15 cellular contexts compared by ENCODE assay signal in the genomic region with DNA sequence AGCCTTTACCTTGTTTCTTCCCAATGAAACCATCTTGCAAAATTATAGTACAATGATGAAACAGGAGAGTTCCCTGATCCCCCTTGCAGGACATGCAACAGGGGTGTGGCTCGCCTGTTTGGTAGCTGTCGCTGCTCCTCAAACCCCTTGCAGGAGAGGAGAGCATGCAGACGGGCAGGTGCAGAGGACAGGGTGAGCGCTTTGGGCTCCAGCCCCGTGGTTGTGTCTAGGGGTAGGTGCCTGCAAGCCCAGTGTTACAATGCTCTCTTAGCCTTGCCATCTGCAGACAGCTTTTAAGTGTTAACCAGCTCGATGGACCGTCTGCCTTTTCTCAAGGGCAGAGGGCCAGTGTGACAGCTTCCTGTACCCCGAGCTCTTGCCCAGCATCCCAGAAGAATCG.
A peak's percentile ranks its signal among the peaks of the same experiment; 100 is the strongest.
DNase-seq lines count a peak whose midpoint lies in the region; ATAC-seq, FAIRE-seq and TF ChIP-seq lines count a peak whose summit lies in the region.
"Had no signal": no experiment of that assay in that cellular context is flagged by ENCODE, and none has a peak within 500 bp of the region (broad histone marks: within the 10 kb centered on the region; RNA-seq: fewer than 3 reads in every experiment).

No MANE protein-coding gene starts in this region.

- H3K4me3 Mint-ChIP-seq in WTC11: no peak overlapping the region
- H3K4me3 Mint-ChIP-seq: CD4-positive, alpha-beta memory T cell; GM23338 had no signal

- no peaks in the 10 kb centered on the region; the same call in 1 of the 2 replicates for H3K36me3 Mint-ChIP-seq in WTC11
- H3K36me3 Mint-ChIP-seq: CD4-positive, alpha-beta memory T cell had no signal

- ATAC-seq in HG03095 (IDR thresholded peaks at IDR 0.05; ENCODE audit: unreplicated experiment) (no peak), WTC11 (no peak)
- ATAC-seq: GM23338 had no signal

- WGBS in sigmoid colon, 2 donors: 77 to 84% methylated on average over 9 of the region's 9 CpGs

- H3K9me3 ChIP-seq in kidney (ENCODE audit: control insufficient read depth in 1 of 2, low read length in 2 of 2) (no peaks in the 10 kb centered on the region), sigmoid colon (no peaks in the 10 kb centered on the region)
- H3K9me3 ChIP-seq: Caco-2, HAP-1 had no signal

- H3K4me1 ChIP-seq in kidney (ENCODE audit: control insufficient read depth in 1 of 2, insufficient read depth in 1 of 2, low read depth in 1 of 2, low read length in 2 of 2): no peaks in the 10 kb centered on the region
- no peaks in the 10 kb centered on the region for H3K4me1 ChIP-seq in sigmoid colon
- H3K4me1 ChIP-seq: Caco-2, HAP-1 had no signal

- no peak for FAIRE-seq in kidney (lab: Jason Lieb, UNC)
- FAIRE-seq: G401.6, GM19239 had no signal

- no peak for TF ChIP-seq EP300 in sigmoid colon (IDR thresholded peaks at IDR 0.05)

- no peak overlapping the region for H3K9ac ChIP-seq in kidney (ENCODE audit: low read length in 2 of 2)

- peak; percentile 40 for DNase-seq in kidney
- DNase-seq in sigmoid colon: peak; percentile 26
- peak; percentile 38 for DNase-seq in ureter (ENCODE audit: low spot score)
- no peak for DNase-seq in NCI-H82 (lab: John Stamatoyannopoulos, UW)
- DNase-seq in WTC11 (ENCODE audit: low spot score): no peak
- DNase-seq: C1 segment of cervical spinal cord; Caco-2; CD4-positive, alpha-beta memory T cell; DMS153; DND-41 had no signal

- H3K36me3 ChIP-seq in kidney (ENCODE audit: control insufficient read depth in 1 of 2, insufficient read depth in 2 of 2, low read length in 2 of 2): no peaks in the 10 kb centered on the region
- no peaks in the 10 kb centered on the region for H3K36me3 ChIP-seq in sigmoid colon
- H3K36me3 ChIP-seq: HAP-1 had no signal

- H3K4me3 ChIP-seq in kidney (ENCODE audit: low read length in 2 of 2) (no peak overlapping the region), sigmoid colon (no peak overlapping the region)
- H3K4me3 ChIP-seq: GM23338, HAP-1 had no signal

- no peaks in the 10 kb centered on the region for H3K9me3 Mint-ChIP-seq in WTC11
- H3K9me3 Mint-ChIP-seq: CD4-positive, alpha-beta memory T cell; GM23338 had no signal

- no peak for TF ChIP-seq CTCF in kidney (IDR thresholded peaks at IDR 0.05; ENCODE audit: borderline replicate concordance, extremely low read depth, insufficient read depth)
- TF ChIP-seq CTCF in sigmoid colon (IDR thresholded peaks at IDR 0.05): no peak
- no peak for TF ChIP-seq CTCF in WTC11 (IDR thresholded peaks at IDR 0.05)

- intact Hi-C loops in kidney (cut with DNase I): no loop called here
- intact Hi-C loops in sigmoid colon (cut with DNase I): no loop called here

- H3K4me1 Mint-ChIP-seq in WTC11: peaks cover under 1% of the 10 kb centered on the region; the same call in 1 of the 2 replicates
- H3K4me1 Mint-ChIP-seq: CD4-positive, alpha-beta memory T cell; GM23338 had no signal

- TF ChIP-seq POLR2A in sigmoid colon (IDR thresholded peaks at IDR 0.05): no peak

- H3K27ac ChIP-seq in kidney (ENCODE audit: low read depth in 2 of 2, low read length in 2 of 2) (no peak overlapping the region), sigmoid colon (no peak overlapping the region)

- POLR2A ChIA-PET in WTC11 (lab: Charles Lee): no interaction called here

- H3K27me3 Mint-ChIP-seq in WTC11 (ENCODE audit: low read depth): no peaks in the 10 kb centered on the region; the same call in 1 of the 2 replicates
- H3K27me3 Mint-ChIP-seq: CD4-positive, alpha-beta memory T cell had no signal

- no peak overlapping the region for H3K27ac Mint-ChIP-seq in WTC11
- H3K27ac Mint-ChIP-seq: CD4-positive, alpha-beta memory T cell; GM23338 had no signal

- H3K27me3 ChIP-seq in sigmoid colon: no peaks in the 10 kb centered on the region

- CTCF ChIA-PET in WTC11 (lab: Charles Lee): no interaction called here

TF ChIP-seq in WTC11, 78 proteins besides CTCF, POLR2A, EP300 and RAD21:
- TF ChIP-seq ZNF671 (CRISPR knock-in tag; IDR thresholded peaks at IDR 0.05) (no peak), CREB1 (CRISPR knock-in tag; IDR thresholded peaks at IDR 0.05) (no peak), GRHL2 (CRISPR knock-in tag; IDR thresholded peaks at IDR 0.05; ENCODE audit: insufficient replicate concordance, severe bottlenecking) (no peak), ESRRA (CRISPR knock-in tag; IDR thresholded peaks at IDR 0.05; ENCODE audit: borderline replicate concordance) (no peak), SMAD4 (CRISPR knock-in tag; IDR thresholded peaks at IDR 0.05) (no peak), TEAD1 (CRISPR knock-in tag; IDR thresholded peaks at IDR 0.05) (no peak), ZNF138 (CRISPR knock-in tag; conservative IDR thresholded peaks at IDR 0.05) (no peak), TEAD4 (CRISPR knock-in tag; IDR thresholded peaks at IDR 0.05) (no peak)
- TF ChIP-seq, protein P1, sequence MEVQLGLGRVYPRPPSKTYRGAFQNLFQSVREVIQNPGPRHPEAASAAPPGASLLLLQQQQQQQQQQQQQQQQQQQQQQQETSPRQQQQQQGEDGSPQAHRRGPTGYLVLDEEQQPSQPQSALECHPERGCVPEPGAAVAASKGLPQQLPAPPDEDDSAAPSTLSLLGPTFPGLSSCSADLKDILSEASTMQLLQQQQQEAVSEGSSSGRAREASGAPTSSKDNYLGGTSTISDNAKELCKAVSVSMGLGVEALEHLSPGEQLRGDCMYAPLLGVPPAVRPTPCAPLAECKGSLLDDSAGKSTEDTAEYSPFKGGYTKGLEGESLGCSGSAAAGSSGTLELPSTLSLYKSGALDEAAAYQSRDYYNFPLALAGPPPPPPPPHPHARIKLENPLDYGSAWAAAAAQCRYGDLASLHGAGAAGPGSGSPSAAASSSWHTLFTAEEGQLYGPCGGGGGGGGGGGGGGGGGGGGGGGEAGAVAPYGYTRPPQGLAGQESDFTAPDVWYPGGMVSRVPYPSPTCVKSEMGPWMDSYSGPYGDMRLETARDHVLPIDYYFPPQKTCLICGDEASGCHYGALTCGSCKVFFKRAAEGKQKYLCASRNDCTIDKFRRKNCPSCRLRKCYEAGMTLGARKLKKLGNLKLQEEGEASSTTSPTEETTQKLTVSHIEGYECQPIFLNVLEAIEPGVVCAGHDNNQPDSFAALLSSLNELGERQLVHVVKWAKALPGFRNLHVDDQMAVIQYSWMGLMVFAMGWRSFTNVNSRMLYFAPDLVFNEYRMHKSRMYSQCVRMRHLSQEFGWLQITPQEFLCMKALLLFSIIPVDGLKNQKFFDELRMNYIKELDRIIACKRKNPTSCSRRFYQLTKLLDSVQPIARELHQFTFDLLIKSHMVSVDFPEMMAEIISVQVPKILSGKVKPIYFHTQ (CRISPR knock-in tag; IDR thresholded peaks at IDR 0.05): no peak
- TF ChIP-seq, protein P2, sequence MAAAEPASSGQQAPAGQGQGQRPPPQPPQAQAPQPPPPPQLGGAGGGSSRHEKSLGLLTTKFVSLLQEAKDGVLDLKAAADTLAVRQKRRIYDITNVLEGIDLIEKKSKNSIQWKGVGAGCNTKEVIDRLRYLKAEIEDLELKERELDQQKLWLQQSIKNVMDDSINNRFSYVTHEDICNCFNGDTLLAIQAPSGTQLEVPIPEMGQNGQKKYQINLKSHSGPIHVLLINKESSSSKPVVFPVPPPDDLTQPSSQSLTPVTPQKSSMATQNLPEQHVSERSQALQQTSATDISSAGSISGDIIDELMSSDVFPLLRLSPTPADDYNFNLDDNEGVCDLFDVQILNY (CRISPR knock-in tag; IDR thresholded peaks at IDR 0.05): no peak
- TF ChIP-seq, protein P3, sequence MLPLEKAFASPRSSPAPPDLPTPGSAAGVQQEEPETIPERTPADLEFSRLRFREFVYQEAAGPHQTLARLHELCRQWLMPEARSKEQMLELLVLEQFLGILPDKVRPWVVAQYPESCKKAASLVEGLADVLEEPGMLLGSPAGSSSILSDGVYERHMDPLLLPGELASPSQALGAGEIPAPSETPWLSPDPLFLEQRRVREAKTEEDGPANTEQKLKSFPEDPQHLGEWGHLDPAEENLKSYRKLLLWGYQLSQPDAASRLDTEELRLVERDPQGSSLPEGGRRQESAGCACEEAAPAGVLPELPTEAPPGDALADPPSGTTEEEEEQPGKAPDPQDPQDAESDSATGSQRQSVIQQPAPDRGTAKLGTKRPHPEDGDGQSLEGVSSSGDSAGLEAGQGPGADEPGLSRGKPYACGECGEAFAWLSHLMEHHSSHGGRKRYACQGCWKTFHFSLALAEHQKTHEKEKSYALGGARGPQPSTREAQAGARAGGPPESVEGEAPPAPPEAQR (CRISPR knock-in tag; IDR thresholded peaks at IDR 0.05): no peak
- TF ChIP-seq, protein P4, sequence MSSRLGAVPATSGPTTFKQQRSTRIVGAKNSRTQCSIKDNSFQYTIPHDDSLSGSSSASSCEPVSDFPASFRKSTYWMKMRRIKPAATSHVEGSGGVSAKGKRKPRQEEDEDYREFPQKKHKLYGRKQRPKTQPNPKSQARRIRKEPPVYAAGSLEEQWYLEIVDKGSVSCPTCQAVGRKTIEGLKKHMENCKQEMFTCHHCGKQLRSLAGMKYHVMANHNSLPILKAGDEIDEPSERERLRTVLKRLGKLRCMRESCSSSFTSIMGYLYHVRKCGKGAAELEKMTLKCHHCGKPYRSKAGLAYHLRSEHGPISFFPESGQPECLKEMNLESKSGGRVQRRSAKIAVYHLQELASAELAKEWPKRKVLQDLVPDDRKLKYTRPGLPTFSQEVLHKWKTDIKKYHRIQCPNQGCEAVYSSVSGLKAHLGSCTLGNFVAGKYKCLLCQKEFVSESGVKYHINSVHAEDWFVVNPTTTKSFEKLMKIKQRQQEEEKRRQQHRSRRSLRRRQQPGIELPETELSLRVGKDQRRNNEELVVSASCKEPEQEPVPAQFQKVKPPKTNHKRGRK (CRISPR knock-in tag; IDR thresholded peaks at IDR 0.05; ENCODE audit: borderline replicate concordance): no peak
- TF ChIP-seq, protein P5, sequence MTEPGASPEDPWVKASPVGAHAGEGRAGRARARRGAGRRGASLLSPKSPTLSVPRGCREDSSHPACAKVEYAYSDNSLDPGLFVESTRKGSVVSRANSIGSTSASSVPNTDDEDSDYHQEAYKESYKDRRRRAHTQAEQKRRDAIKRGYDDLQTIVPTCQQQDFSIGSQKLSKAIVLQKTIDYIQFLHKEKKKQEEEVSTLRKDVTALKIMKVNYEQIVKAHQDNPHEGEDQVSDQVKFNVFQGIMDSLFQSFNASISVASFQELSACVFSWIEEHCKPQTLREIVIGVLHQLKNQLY (CRISPR knock-in tag; IDR thresholded peaks at IDR 0.05): no peak

Comparison
In these comparisons a context has a peak if more than half of its experiments do, and no peak if none do; other contexts are left out.
1. DNase-seq: peak in kidney (single experiment), sigmoid colon (single experiment) and ureter (single experiment); none in NCI-H82 (single experiment) and WTC11 (single experiment).